Comparison of ENCODE assay signal across 9 cellular contexts in the genomic region with DNA sequence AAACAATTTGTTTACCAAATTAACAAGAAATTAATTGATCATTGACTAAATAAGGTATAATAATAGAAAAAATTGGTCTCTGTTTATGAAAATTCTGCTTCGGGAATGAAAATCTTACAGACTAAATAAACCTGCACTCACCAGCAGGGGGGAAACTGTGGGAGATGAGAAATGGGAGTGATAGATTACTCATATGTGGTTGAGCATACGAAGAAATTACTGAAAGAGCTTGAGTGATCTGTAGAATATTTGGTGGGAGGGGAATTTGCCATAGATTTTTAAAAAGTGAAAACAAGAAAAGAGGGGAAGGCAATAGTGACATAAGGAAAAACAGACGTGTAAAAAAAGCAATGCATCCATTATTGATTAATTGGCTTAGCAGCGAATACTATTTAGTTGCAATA. TPM values are rescaled to one million over a fixed set of nuclear protein-coding genes. Genes with fewer than 3 reads are reported as not detected.
DNase-seq lines count a peak whose midpoint lies in the region; ATAC-seq and TF ChIP-seq lines count a peak whose summit lies in the region.
"Had no signal": no experiment of that assay in that cellular context is flagged by ENCODE, and none has a peak within 500 bp of the region (broad histone marks: within the 10 kb centered on the region; RNA-seq: fewer than 3 reads in every experiment).

No MANE protein-coding gene starts in this region.

- ATAC-seq in GM18858 (IDR thresholded peaks at IDR 0.05; ENCODE audit: unreplicated experiment) (peak; percentile 60), HG03039 (IDR thresholded peaks at IDR 0.05; ENCODE audit: unreplicated experiment) (peak; percentile 46), T-helper 17 cell (no peak)
- no peak for ATAC-seq in CD4-positive, alpha-beta T cell (ENCODE audit: poor library complexity)

- H3K27ac Mint-ChIP-seq in activated CD4-positive, alpha-beta memory T cell treated with anti-CD3 and anti-CD28 coated beads, Interleukin-2, amount 10 ng/mL, durations not matched to agents 7 days and 5 days, result no peak overlapping the region
- no peak overlapping the region for H3K27ac Mint-ChIP-seq in CD4-positive, alpha-beta T cell
- H3K27ac Mint-ChIP-seq in T-helper 17 cell, result no peak overlapping the region

- intact Hi-C loops in CD4-positive, alpha-beta T cell (cut with DNase I, micrococcal nuclease), result loop anchor here in 1 of 2 experiments (5.0 kb wide), 1 partner anchor 36 kb away; no protein-coding TSS in a partner anchor

- H3K27me3 ChIP-seq in CD4-positive, alpha-beta T cell (ENCODE audit: control insufficient read depth, insufficient read depth, low read length), result peaks cover 12% of the 10 kb centered on the region
- H3K27me3 ChIP-seq: upper lobe of left lung had no signal

- peak; percentile 49 for TF ChIP-seq CTCF in AG10803 (conservative IDR thresholded peaks at IDR 0.05; ENCODE audit: low read length)
- no peak for TF ChIP-seq CTCF in CD4-positive, alpha-beta T cell (IDR thresholded peaks at IDR 0.05)

- H3K4me3 ChIP-seq in AG10803 (ENCODE audit: low read length), result no peak overlapping the region
- H3K4me3 ChIP-seq: upper lobe of left lung had no signal

- H3K4me3 Mint-ChIP-seq in activated CD4-positive, alpha-beta memory T cell treated with anti-CD3 and anti-CD28 coated beads, Interleukin-2, amount 10 ng/mL, durations not matched to agents 7 days and 5 days, result peak overlapping the region; percentile 0
- H3K4me3 Mint-ChIP-seq in CD4-positive, alpha-beta T cell, result no peak overlapping the region
- no peak overlapping the region for H3K4me3 Mint-ChIP-seq in T-helper 17 cell

- H3K9me3 Mint-ChIP-seq in activated CD4-positive, alpha-beta memory T cell treated with anti-CD3 and anti-CD28 coated beads, Interleukin-2, amount 10 ng/mL, durations not matched to agents 7 days and 5 days, result no peaks in the 10 kb centered on the region
- no peaks in the 10 kb centered on the region for H3K9me3 Mint-ChIP-seq in CD4-positive, alpha-beta T cell

- POLR2A ChIA-PET in activated CD4-positive, alpha-beta memory T cell treated with anti-CD3 and anti-CD28 coated beads, Interleukin-2, amount 10 ng/mL, durations not matched to agents 7 days and 5 days (lab: Charles Lee), result no interaction called here
- POLR2A ChIA-PET in CD4-positive, alpha-beta T cell (lab: Charles Lee), result no interaction called here

- H3K27ac ChIP-seq in CD4-positive, alpha-beta T cell (ENCODE audit: low read depth, low read length), result no peak overlapping the region
- H3K27ac ChIP-seq: upper lobe of left lung had no signal

- peaks cover 6% of the 10 kb centered on the region for H3K36me3 Mint-ChIP-seq in activated CD4-positive, alpha-beta memory T cell treated with anti-CD3 and anti-CD28 coated beads, Interleukin-2, amount 10 ng/mL, durations not matched to agents 7 days and 5 days (ENCODE audit: low read depth)
- H3K36me3 Mint-ChIP-seq in CD4-positive, alpha-beta T cell (ENCODE audit: low read depth), result no peaks in the 10 kb centered on the region
- H3K36me3 Mint-ChIP-seq in T-helper 17 cell (ENCODE audit: low read depth), result peaks cover 2% of the 10 kb centered on the region

- peaks cover 7% of the 10 kb centered on the region for H3K27me3 Mint-ChIP-seq in activated CD4-positive, alpha-beta memory T cell treated with anti-CD3 and anti-CD28 coated beads, Interleukin-2, amount 10 ng/mL, durations not matched to agents 7 days and 5 days
- H3K27me3 Mint-ChIP-seq in CD4-positive, alpha-beta T cell, result peaks cover 31% of the 10 kb centered on the region
- peaks cover 16% of the 10 kb centered on the region for H3K27me3 Mint-ChIP-seq in T-helper 17 cell

- DNase-seq in AG10803 (ENCODE audit: low read depth) (peak; percentile 23), NCI-H1048 (lab: John Stamatoyannopoulos, UW) (no peak), GOT3 (lab: John Stamatoyannopoulos, UW) (no peak), T-helper 17 cell (no peak)
- DNase-seq in activated CD4-positive, alpha-beta memory T cell treated with anti-CD3 and anti-CD28 coated beads, Interleukin-2, amount 10 ng/mL, durations not matched to agents 7 days and 5 days, result no peak
- DNase-seq in CD4-positive, alpha-beta T cell, result no peak
- DNase-seq: upper lobe of left lung had no signal

- CTCF ChIA-PET in activated CD4-positive, alpha-beta memory T cell treated with anti-CD3 and anti-CD28 coated beads, Interleukin-2, amount 10 ng/mL, durations not matched to agents 7 days and 5 days (lab: Charles Lee), result interaction anchor here (0.7 to 1.3 kb wide), 3 partner anchors 12 to 19 kb away, joined by 3 to 6 read pairs (median 3); no protein-coding TSS in a partner anchor
- CTCF ChIA-PET in CD4-positive, alpha-beta T cell (lab: Charles Lee), result no interaction called here

- no peaks in the 10 kb centered on the region for H3K9me3 ChIP-seq in CD4-positive, alpha-beta T cell (ENCODE audit: control insufficient read depth, low read length)
- H3K9me3 ChIP-seq in T-helper 17 cell (ENCODE audit: control insufficient read depth, low read length, poor library complexity, severe bottlenecking), result no peaks in the 10 kb centered on the region
- H3K9me3 ChIP-seq: upper lobe of left lung had no signal

- H3K4me1 Mint-ChIP-seq in activated CD4-positive, alpha-beta memory T cell treated with anti-CD3 and anti-CD28 coated beads, Interleukin-2, amount 10 ng/mL, durations not matched to agents 7 days and 5 days, result peaks cover 34% of the 10 kb centered on the region
- H3K4me1 Mint-ChIP-seq in CD4-positive, alpha-beta T cell (ENCODE audit: low read depth), result peaks cover 16% of the 10 kb centered on the region
- H3K4me1 Mint-ChIP-seq in T-helper 17 cell, result peaks cover 19% of the 10 kb centered on the region

RNA-seq across cellular contexts. Expression of gene HMSD, which starts 2.2 kb away (rescaled TPM):
- 1 to 10 TPM; 8.5 to 9.6 TPM for total RNA-seq in activated CD4-positive, alpha-beta memory T cell treated with anti-CD3 and anti-CD28 coated beads, Interleukin-2, amount 10 ng/mL, durations not matched to agents 7 days and 5 days
- total RNA-seq in CD4-positive, alpha-beta T cell, result not detected
- total RNA-seq in T-helper 17 cell, result not detected

RNA-seq across cellular contexts. Expression of gene SERPINB8, which starts 18.6 kb away (rescaled TPM):
- 10 to 100 TPM in 1 of 2 experiments, 1 to 10 TPM in 1; 9.3 to 11.2 TPM for total RNA-seq in activated CD4-positive, alpha-beta memory T cell treated with anti-CD3 and anti-CD28 coated beads, Interleukin-2, amount 10 ng/mL, durations not matched to agents 7 days and 5 days
- 10 to 100 TPM in 1 of 2 experiments, 1 to 10 TPM in 1; 9.8 to 11.0 TPM for total RNA-seq in CD4-positive, alpha-beta T cell
- 10 to 100 TPM in 1 of 2 donors, 1 to 10 TPM in 1; 6.7 to 15.3 TPM for total RNA-seq in T-helper 17 cell

RNA-seq across cellular contexts. Expression of gene SERPINB10, which starts 43.5 kb away (rescaled TPM):
- total RNA-seq in activated CD4-positive, alpha-beta memory T cell treated with anti-CD3 and anti-CD28 coated beads, Interleukin-2, amount 10 ng/mL, durations not matched to agents 7 days and 5 days, result not detected
- not detected for total RNA-seq in CD4-positive, alpha-beta T cell
- not detected for total RNA-seq in T-helper 17 cell

Comparison
In these comparisons a context has a peak if more than half of its experiments do, and no peak if none do; other contexts are left out.
1. ATAC-seq: peak in GM18858 (single experiment) and HG03039 (single experiment); none in CD4-positive, alpha-beta T cell (single experiment) and T-helper 17 cell (single experiment).